ENCODE assay signal across 18 cellular contexts in the genomic region with DNA sequence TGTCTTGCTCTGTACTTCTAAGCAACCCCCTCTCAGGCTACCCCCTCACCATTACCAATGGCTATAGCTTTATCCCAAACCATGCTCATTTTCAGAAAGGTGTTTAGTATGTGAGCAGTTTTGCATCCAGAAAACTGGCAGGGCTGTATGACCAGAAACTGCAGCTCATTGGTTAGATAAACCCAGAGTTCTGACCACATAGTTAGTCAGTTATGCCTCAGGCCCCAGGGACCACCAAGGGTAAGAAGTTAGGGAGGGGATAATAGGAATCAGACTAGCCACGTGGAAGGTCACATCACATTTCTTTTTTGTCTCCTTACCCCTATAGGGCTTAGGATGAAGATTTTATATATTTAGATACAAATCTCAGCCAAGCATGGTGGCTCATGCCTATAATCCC. TPM values are rescaled to one million over a fixed set of nuclear protein-coding genes. Genes with fewer than 3 reads are reported as not detected.
A peak's percentile ranks its signal among the peaks of the same experiment; 100 is the strongest.
DNase-seq lines count a peak whose midpoint lies in the region; ATAC-seq and TF ChIP-seq lines count a peak whose summit lies in the region.
"Had no signal": no experiment of that assay in that cellular context is flagged by ENCODE, and none has a peak within 500 bp of the region (broad histone marks: within the 10 kb centered on the region; RNA-seq: fewer than 3 reads in every experiment).

No MANE protein-coding gene starts in this region.

- H3K27me3 ChIP-seq in WERI-Rb-1 (ENCODE audit: insufficient read depth, low read depth, severe bottlenecking) (no peaks in the 10 kb centered on the region), fibroblast of lung (ENCODE audit: control insufficient read depth, insufficient read depth, low read length) (no peaks in the 10 kb centered on the region), skeletal muscle satellite cell (ENCODE audit: control insufficient read depth, insufficient read depth, low read length) (no peaks in the 10 kb centered on the region)
- H3K27me3 ChIP-seq: body of pancreas, ovary, transverse colon had no signal

- DNase-seq in GOT3 (lab: John Stamatoyannopoulos, UW) (peak; percentile 36), WERI-Rb-1 (peak; percentile 5), fibroblast of lung (ENCODE audit: low read depth in 2 of 2) (peak in 1 of 2 donors; percentile 27), NOMO-1 (lab: John Stamatoyannopoulos, UW; ENCODE audit: unreplicated experiment in 2 of 2) (no peak)
- no peak for DNase-seq in stimulated activated CD4-positive, alpha-beta T cell treated with anti-CD3 and anti-CD28 coated beads, Interleukin-12 subunit alpha, Interleukin-12 subunit beta, amount 100 ng/mL, for 4 hours
- DNase-seq: activated CD4-positive, alpha-beta T cell treated with anti-CD3 and anti-CD28 coated beads for 48 hours; activated CD8-positive, alpha-beta memory T cell treated with anti-CD3 and anti-CD28 coated beads, Interleukin-2, amount 50 U/mL, for 4 hours; activated gamma-delta T cell; body of pancreas; DMS 273 treated with DMSO at 0.1 percent for 48 hours; left cardiac atrium; NCI-H524; ovary; small intestine; transverse colon had no signal

- H3K36me3 ChIP-seq in WERI-Rb-1 (peaks cover 28% of the 10 kb centered on the region), fibroblast of lung (ENCODE audit: control insufficient read depth, insufficient read depth, low read length) (peaks cover 9% of the 10 kb centered on the region), skeletal muscle satellite cell (ENCODE audit: insufficient read depth, low read length) (peaks cover 38% of the 10 kb centered on the region)
- H3K36me3 ChIP-seq: ovary had no signal

- peaks cover 8% of the 10 kb centered on the region for H3K4me1 ChIP-seq in fibroblast of lung (ENCODE audit: control insufficient read depth, extremely low read depth, insufficient read depth, low read length)
- H3K4me1 ChIP-seq in skeletal muscle satellite cell (ENCODE audit: control insufficient read depth, insufficient read depth, low read length) = peaks cover 26% of the 10 kb centered on the region

- TF ChIP-seq CTCF in WERI-Rb-1 (IDR thresholded peaks at IDR 0.05; ENCODE audit: low read depth, low read length) (no peak), fibroblast of lung (conservative IDR thresholded peaks at IDR 0.05 in 1 of 2, IDR thresholded peaks at IDR 0.05 in 1 of 2; ENCODE audit: low read depth in 1 of 2, low read length in 2 of 2) (no peak)

- H3K9me3 ChIP-seq in WERI-Rb-1 (ENCODE audit: severe bottlenecking) (no peaks in the 10 kb centered on the region), fibroblast of lung (ENCODE audit: control insufficient read depth, insufficient read depth, low read depth, low read length) (no peaks in the 10 kb centered on the region), skeletal muscle satellite cell (replicated peaks; ENCODE audit: low read length) (no peaks in the 10 kb centered on the region)
- H3K9me3 ChIP-seq: body of pancreas, ovary, transverse colon had no signal

- H3K4me3 ChIP-seq in WERI-Rb-1 (ENCODE audit: low read depth, low read length) (no peak overlapping the region), fibroblast of lung (replicated peaks in 1 of 4; ENCODE audit: control extremely low read depth in 1 of 4, insufficient read depth in 1 of 4, low read depth in 3 of 4, low read length in 4 of 4) (peak overlapping the region in 1 of 4 experiments; percentile 26), skeletal muscle satellite cell (ENCODE audit: low read length) (peak overlapping the region; percentile 58)
- H3K4me3 ChIP-seq: body of pancreas, ovary, transverse colon had no signal

- H3K4me2 ChIP-seq in fibroblast of lung (ENCODE audit: extremely low read depth, insufficient read depth, low read length) = peak overlapping the region; percentile 46
- peak overlapping the region; percentile 67 for H3K4me2 ChIP-seq in skeletal muscle satellite cell (ENCODE audit: low read length)

- no peak for ATAC-seq in HG02798 (IDR thresholded peaks at IDR 0.05; ENCODE audit: poor library complexity, unreplicated experiment)
- ATAC-seq: body of pancreas had no signal

- H3K9ac ChIP-seq in fibroblast of lung (ENCODE audit: insufficient read depth, low read length) = no peak overlapping the region
- H3K9ac ChIP-seq in skeletal muscle satellite cell (ENCODE audit: low read depth, low read length) = peak overlapping the region; percentile 41

- H4K20me1 ChIP-seq in fibroblast of lung (ENCODE audit: control insufficient read depth, extremely low read depth, insufficient read depth, low read length) = no peaks in the 10 kb centered on the region

- no peak overlapping the region for H2AFZ ChIP-seq in fibroblast of lung (ENCODE audit: low read length)

- H3K79me2 ChIP-seq in fibroblast of lung (ENCODE audit: control insufficient read depth, insufficient read depth, low read length) = no peaks in the 10 kb centered on the region

- H3K27ac ChIP-seq in WERI-Rb-1 (no peak overlapping the region), fibroblast of lung (ENCODE audit: insufficient read depth, low read length) (no peak overlapping the region)
- H3K27ac ChIP-seq: body of pancreas, ovary, transverse colon had no signal

RNA-seq across cellular contexts. Expression of a gene that starts 1.2 kb away (rescaled TPM):
- total RNA-seq in fibroblast of lung = 0.51 and 2.8 TPM in 2 replicates
- polyA plus RNA-seq in fibroblast of lung = 1.2 and 1.7 TPM in 2 replicates
- polyA plus RNA-seq in fibroblast of lung (2012) = 1.1 and 1.9 TPM in 2 replicates
- polyA minus RNA-seq in fibroblast of lung (ENCODE audit: low replicate concordance) = 1.1 and 4.8 TPM in 2 replicates
- 35.2 and 40.8 TPM in 2 replicates for total RNA-seq in skeletal muscle satellite cell (2012; rRNA removed)
- polyA plus RNA-seq: CD14-positive monocyte had no signal

RNA-seq across cellular contexts. Expression of a gene that starts 9.9 kb away (rescaled TPM):
- 21.1 and 28.2 TPM in 2 replicates for total RNA-seq in fibroblast of lung
- 34.3 and 41.3 TPM in 2 replicates for polyA plus RNA-seq in fibroblast of lung
- polyA plus RNA-seq in fibroblast of lung (2012) = 24.9 and 34.6 TPM in 2 replicates
- polyA minus RNA-seq in fibroblast of lung (ENCODE audit: low replicate concordance) = 23.1 and 26.0 TPM in 2 replicates
- 18.8 and 24.0 TPM in 2 replicates for total RNA-seq in skeletal muscle satellite cell (2012; rRNA removed)

RNA-seq across cellular contexts. Expression of a gene that starts 18.6 kb away (rescaled TPM):
- total RNA-seq in fibroblast of lung = 56.6 and 61.9 TPM in 2 replicates
- polyA plus RNA-seq in fibroblast of lung = 137 and 235 TPM in 2 replicates
- 136 and 199 TPM in 2 replicates for polyA plus RNA-seq in fibroblast of lung (2012)
- polyA minus RNA-seq in fibroblast of lung (ENCODE audit: low replicate concordance) = 10.7 and 10.8 TPM in 2 replicates
- 125 and 170 TPM in 2 replicates for total RNA-seq in skeletal muscle satellite cell (2012; rRNA removed)

RNA-seq across cellular contexts. Expression of a gene that starts 23.0 kb away (rescaled TPM):
- total RNA-seq in fibroblast of lung = 2.3 and 4.5 TPM in 2 replicates
- 0.65 and 3.4 TPM in 2 replicates for polyA plus RNA-seq in fibroblast of lung
- 1.4 and 7.6 TPM in 2 replicates for polyA plus RNA-seq in fibroblast of lung (2012)
- 0.74 TPM in 1 of 2 replicates, not detected in the other for polyA minus RNA-seq in fibroblast of lung (ENCODE audit: low replicate concordance)
- 3.0 and 3.1 TPM in 2 replicates for total RNA-seq in skeletal muscle satellite cell (2012; rRNA removed)

RNA-seq across cellular contexts. Expression of a gene that starts 49.2 kb away (rescaled TPM):
- 10.5 and 14.2 TPM in 2 replicates for total RNA-seq in fibroblast of lung
- 63.3 and 65.7 TPM in 2 replicates for polyA plus RNA-seq in fibroblast of lung
- 17.0 and 20.1 TPM in 2 replicates for polyA plus RNA-seq in fibroblast of lung (2012)
- polyA minus RNA-seq in fibroblast of lung (ENCODE audit: low replicate concordance) = 28.7 and 31.4 TPM in 2 replicates
- total RNA-seq in skeletal muscle satellite cell (2012; rRNA removed) = 22.6 and 23.2 TPM in 2 replicates

Comparison
In these comparisons a context has a peak if more than half of its experiments do, and no peak if none do; other contexts are left out.
1. DNase-seq: peak in GOT3 (single experiment) and WERI-Rb-1 (single experiment); none in stimulated activated CD4-positive, alpha-beta T cell treated with anti-CD3 and anti-CD28 coated beads, Interleukin-12 subunit alpha, Interleukin-12 subunit beta, amount 100 ng/mL, for 4 hours (single experiment) and NOMO-1 (0 of 2).